Comparison of ENCODE assay signal across 1 cellular context in genomic region chr12:88145567-88146347, GRCh38.
TF ChIP-seq lines count a peak whose summit lies in the region.

No MANE protein-coding gene starts in this region.

TF ChIP-seq in A549, 52 proteins besides CTCF, POLR2A, EP300 and RAD21 (continued from another document):
- TF ChIP-seq MAZ (IDR thresholded peaks at IDR 0.05; ENCODE audit: borderline replicate concordance, low read depth, low read length) (no peak), ZFP36 (IDR thresholded peaks at IDR 0.05; ENCODE audit: borderline replicate concordance, partially characterized antibody) (no peak)
- TF ChIP-seq, protein P1, sequence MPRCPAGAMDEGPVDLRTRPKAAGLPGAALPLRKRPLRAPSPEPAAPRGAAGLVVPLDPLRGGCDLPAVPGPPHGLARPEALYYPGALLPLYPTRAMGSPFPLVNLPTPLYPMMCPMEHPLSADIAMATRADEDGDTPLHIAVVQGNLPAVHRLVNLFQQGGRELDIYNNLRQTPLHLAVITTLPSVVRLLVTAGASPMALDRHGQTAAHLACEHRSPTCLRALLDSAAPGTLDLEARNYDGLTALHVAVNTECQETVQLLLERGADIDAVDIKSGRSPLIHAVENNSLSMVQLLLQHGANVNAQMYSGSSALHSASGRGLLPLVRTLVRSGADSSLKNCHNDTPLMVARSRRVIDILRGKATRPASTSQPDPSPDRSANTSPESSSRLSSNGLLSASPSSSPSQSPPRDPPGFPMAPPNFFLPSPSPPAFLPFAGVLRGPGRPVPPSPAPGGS (IDR thresholded peaks at IDR 0.05): no peak
- TF ChIP-seq, protein P2, sequence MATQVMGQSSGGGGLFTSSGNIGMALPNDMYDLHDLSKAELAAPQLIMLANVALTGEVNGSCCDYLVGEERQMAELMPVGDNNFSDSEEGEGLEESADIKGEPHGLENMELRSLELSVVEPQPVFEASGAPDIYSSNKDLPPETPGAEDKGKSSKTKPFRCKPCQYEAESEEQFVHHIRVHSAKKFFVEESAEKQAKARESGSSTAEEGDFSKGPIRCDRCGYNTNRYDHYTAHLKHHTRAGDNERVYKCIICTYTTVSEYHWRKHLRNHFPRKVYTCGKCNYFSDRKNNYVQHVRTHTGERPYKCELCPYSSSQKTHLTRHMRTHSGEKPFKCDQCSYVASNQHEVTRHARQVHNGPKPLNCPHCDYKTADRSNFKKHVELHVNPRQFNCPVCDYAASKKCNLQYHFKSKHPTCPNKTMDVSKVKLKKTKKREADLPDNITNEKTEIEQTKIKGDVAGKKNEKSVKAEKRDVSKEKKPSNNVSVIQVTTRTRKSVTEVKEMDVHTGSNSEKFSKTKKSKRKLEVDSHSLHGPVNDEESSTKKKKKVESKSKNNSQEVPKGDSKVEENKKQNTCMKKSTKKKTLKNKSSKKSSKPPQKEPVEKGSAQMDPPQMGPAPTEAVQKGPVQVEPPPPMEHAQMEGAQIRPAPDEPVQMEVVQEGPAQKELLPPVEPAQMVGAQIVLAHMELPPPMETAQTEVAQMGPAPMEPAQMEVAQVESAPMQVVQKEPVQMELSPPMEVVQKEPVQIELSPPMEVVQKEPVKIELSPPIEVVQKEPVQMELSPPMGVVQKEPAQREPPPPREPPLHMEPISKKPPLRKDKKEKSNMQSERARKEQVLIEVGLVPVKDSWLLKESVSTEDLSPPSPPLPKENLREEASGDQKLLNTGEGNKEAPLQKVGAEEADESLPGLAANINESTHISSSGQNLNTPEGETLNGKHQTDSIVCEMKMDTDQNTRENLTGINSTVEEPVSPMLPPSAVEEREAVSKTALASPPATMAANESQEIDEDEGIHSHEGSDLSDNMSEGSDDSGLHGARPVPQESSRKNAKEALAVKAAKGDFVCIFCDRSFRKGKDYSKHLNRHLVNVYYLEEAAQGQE (IDR thresholded peaks at IDR 0.05): no peak
- TF ChIP-seq, protein P3, sequence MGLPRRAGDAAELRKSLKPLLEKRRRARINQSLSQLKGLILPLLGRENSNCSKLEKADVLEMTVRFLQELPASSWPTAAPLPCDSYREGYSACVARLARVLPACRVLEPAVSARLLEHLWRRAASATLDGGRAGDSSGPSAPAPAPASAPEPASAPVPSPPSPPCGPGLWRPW (IDR thresholded peaks at IDR 0.05): no peak
